14 cellular contexts compared by ENCODE assay signal in genomic region chr5:16870878-16871277, GRCh38.
DNase-seq lines count a peak whose midpoint lies in the region; ATAC-seq, FAIRE-seq and TF ChIP-seq lines count a peak whose summit lies in the region.
"Had no signal": no experiment of that assay in that cellular context is flagged by ENCODE, and none has a peak within 500 bp of the region (broad histone marks: within the 10 kb centered on the region; RNA-seq: fewer than 3 reads in every experiment).

No MANE protein-coding gene starts in this region.

- no TSS peak for BruUV-seq in HCT116 (replicated peaks; lab: Mats Ljungman, UMichigan)

- H3K27me3 ChIP-seq in HCT116 (ENCODE audit: insufficient read depth, low read length) (no peaks in the 10 kb centered on the region), body of pancreas (no peaks in the 10 kb centered on the region), foreskin keratinocyte (no peaks in the 10 kb centered on the region)
- H3K27me3 ChIP-seq: MG63, Peyer's patch, testis had no signal

- peak; percentile 44 for ATAC-seq in HCT116
- ATAC-seq in body of pancreas, result no peak
- peak; percentile 49 for ATAC-seq in foreskin keratinocyte
- no peak for ATAC-seq in HG02763 (IDR thresholded peaks at IDR 0.05; ENCODE audit: unreplicated experiment)

- RAD21 ChIA-PET in HCT116 (lab: Charles Lee; ENCODE audit: low non-redundant PET in 1 of 2, low total read pairs in 2 of 2, uncharacterized antibody in 2 of 2, unreplicated experiment in 2 of 2), result no interaction called here

- TF ChIP-seq POLR2A in HCT116 (IDR thresholded peaks at IDR 0.05; ENCODE audit: borderline replicate concordance, extremely low read depth, insufficient read depth, insufficient read length) (no peak), body of pancreas (IDR thresholded peaks at IDR 0.05) (no peak)

- H4K20me1 ChIP-seq in HCT116 (ENCODE audit: insufficient read depth), result peaks cover 5% of the 10 kb centered on the region; the same call in 1 of the 2 replicates

- 64 to 66% methylated on average over 1 of the region's 1 CpG for WGBS in body of pancreas, 2 donors

- CTCF ChIA-PET in HCT116 (lab: Charles Lee), result no interaction called here

- no peak for TF ChIP-seq RAD21 in HCT116 (IDR thresholded peaks at IDR 0.05; ENCODE audit: low read depth)

- peaks cover 37 to 46% of the 10 kb centered on the region in 2 experiments for H3K4me1 ChIP-seq in HCT116 (ENCODE audit: control insufficient read depth in 1 of 2, insufficient read depth in 2 of 2, low read length in 2 of 2)
- peaks cover 22% of the 10 kb centered on the region for H3K4me1 ChIP-seq in body of pancreas
- peaks cover 15% of the 10 kb centered on the region for H3K4me1 ChIP-seq in foreskin keratinocyte

- FAIRE-seq in urothelium cell line (lab: Jason Lieb, UNC), result peak; percentile 56
- FAIRE-seq: GM18507 had no signal

- peak overlapping the region; percentile 80 for H3K4me2 ChIP-seq in HCT116 (ENCODE audit: low read length)

- no peak overlapping the region for H3K9ac ChIP-seq in HCT116 (ENCODE audit: low read length)

- H3K9me2 ChIP-seq in HCT116 (ENCODE audit: insufficient read depth), result no peaks in the 10 kb centered on the region

- H3K9me3 ChIP-seq in HCT116 (ENCODE audit: control insufficient read depth in 1 of 2, insufficient read depth in 1 of 2, low read depth in 1 of 2, low read length in 2 of 2), result no peaks in the 10 kb centered on the region
- H3K9me3 ChIP-seq in body of pancreas, result no peaks in the 10 kb centered on the region
- H3K9me3 ChIP-seq: Peyer's patch, testis had no signal

- no peak for DNase-seq in HCT116 (ENCODE audit: low read depth, low spot score)
- DNase-seq in body of pancreas, result no peak
- DNase-seq in foreskin keratinocyte, result no peak
- no peak for DNase-seq in urothelium cell line (ENCODE audit: low spot score)
- DNase-seq in NCI-H82 (lab: John Stamatoyannopoulos, UW), result no peak
- no peak for DNase-seq in COR-L47 (lab: John Stamatoyannopoulos, UW)
- DNase-seq: activated CD4-positive, CD25-positive, alpha-beta regulatory T cell treated with anti-CD3 and anti-CD28 coated beads, Interleukin-2, amount 50 U/mL, for 72 hours; activated naive CD8-positive, alpha-beta T cell treated with anti-CD3 and anti-CD28 coated beads for 36 hours; Peyer's patch; stimulated activated CD8-positive, alpha-beta memory T cell treated with anti-CD3 and anti-CD28 coated beads, Interleukin-4, amount 100 ng/mL, for 48 hours; testis had no signal

- H3K27ac ChIP-seq in HCT116 (ENCODE audit: low read depth, low read length) (peak overlapping the region; percentile 77; the same call in 1 of the 2 replicates), body of pancreas (peak overlapping the region in 3 of 4 donors; percentile 12 to 31 (median 14)), foreskin keratinocyte (no peak overlapping the region)

- peaks cover 25% of the 10 kb centered on the region for H3K79me2 ChIP-seq in HCT116 (ENCODE audit: insufficient read depth, low read length)

- intact Hi-C loops in HCT116 (cut with micrococcal nuclease) (loop anchor here (5.0 kb wide), 1 partner anchor 66 kb away; the partner anchor contains the start of gene MYO10), body of pancreas (cut with DNase I) (no loop called here)

- H3K4me3 ChIP-seq in HCT116 (replicated peaks in 1 of 2; ENCODE audit: low read depth in 1 of 2, low read length in 2 of 2) (peak overlapping the region in 1 of 2 experiments; percentile 44; a peak in 2 of 4 replicates), body of pancreas (no peak overlapping the region)
- H3K4me3 ChIP-seq: MG63, Peyer's patch, testis had no signal

- peaks cover 0 to 11% of the 10 kb centered on the region in 2 experiments; a peak in 1 of 4 replicates for H3K36me3 ChIP-seq in HCT116 (ENCODE audit: control insufficient read depth in 1 of 2, insufficient read depth in 2 of 2, low read length in 2 of 2)
- H3K36me3 ChIP-seq in body of pancreas (replicated peaks in 1 of 2; ENCODE audit: insufficient read depth in 1 of 2, low read depth in 2 of 2), result no peaks in the 10 kb centered on the region

- POLR2A ChIA-PET in HCT116 (lab: Charles Lee), result no interaction called here

- no peak overlapping the region for H2AFZ ChIP-seq in HCT116 (ENCODE audit: low read depth, low read length, poor library complexity, severe bottlenecking)

- TF ChIP-seq CTCF in HCT116 (IDR thresholded peaks at IDR 0.05 in 2 of 3, conservative IDR thresholded peaks at IDR 0.05 in 1 of 3; ENCODE audit: borderline replicate concordance in 1 of 3, insufficient read depth in 1 of 3, low read depth in 2 of 3, low read length in 2 of 3) (peak in 1 of 3 experiments; percentile 43; a peak in 1 of 6 replicates), body of pancreas (IDR thresholded peaks at IDR 0.05) (peak in 2 of 7 experiments; percentile 3), foreskin keratinocyte (conservative IDR thresholded peaks at IDR 0.05) (peak; percentile 33)

TF ChIP-seq in HCT116, 20 proteins besides CTCF, POLR2A, EP300 and RAD21:
- no peak for TF ChIP-seq REST (IDR thresholded peaks at IDR 0.05; ENCODE audit: low read depth)
- no peak for TF ChIP-seq ZNF274 (IDR thresholded peaks at IDR 0.05; ENCODE audit: low read depth, low read length)
- no peak for TF ChIP-seq CEBPB (IDR thresholded peaks at IDR 0.05; ENCODE audit: low read depth)
- no peak for TF ChIP-seq TCF7L2 (IDR thresholded peaks at IDR 0.05; ENCODE audit: borderline replicate concordance, extremely low read depth, insufficient read depth, insufficient read length)
- no peak for TF ChIP-seq YY1 (IDR thresholded peaks at IDR 0.05; ENCODE audit: extremely low read depth, insufficient replicate concordance, low read depth, low read length)
- TF ChIP-seq EGR1 (IDR thresholded peaks at IDR 0.05; ENCODE audit: low read depth), result no peak
- no peak for TF ChIP-seq ATF3 (IDR thresholded peaks at IDR 0.05)
- no peak for TF ChIP-seq ELF1 (IDR thresholded peaks at IDR 0.05; ENCODE audit: borderline replicate concordance, low read depth)
- no peak for TF ChIP-seq EZH2 (IDR thresholded peaks at IDR 0.05)
- no peak for TF ChIP-seq CBX3 (IDR thresholded peaks at IDR 0.05; ENCODE audit: low read depth)
- no peak for TF ChIP-seq EZH2phosphoT487 (IDR thresholded peaks at IDR 0.05; ENCODE audit: borderline replicate concordance)
- no peak for TF ChIP-seq ZBTB33 (IDR thresholded peaks at IDR 0.05; ENCODE audit: extremely low read depth, insufficient replicate concordance, low read length)
- TF ChIP-seq MAX (IDR thresholded peaks at IDR 0.05), result no peak
TF ChIP-seq in HCT116: peak in this region for 0.

Comparison
In these comparisons a context has a peak if more than half of its experiments do, and no peak if none do; other contexts are left out.
1. ATAC-seq: peak in HCT116 (single experiment) and foreskin keratinocyte (single experiment); none in body of pancreas (single experiment) and HG02763 (single experiment).